ENCODE assay signal across 21 cellular contexts in the genomic region with DNA sequence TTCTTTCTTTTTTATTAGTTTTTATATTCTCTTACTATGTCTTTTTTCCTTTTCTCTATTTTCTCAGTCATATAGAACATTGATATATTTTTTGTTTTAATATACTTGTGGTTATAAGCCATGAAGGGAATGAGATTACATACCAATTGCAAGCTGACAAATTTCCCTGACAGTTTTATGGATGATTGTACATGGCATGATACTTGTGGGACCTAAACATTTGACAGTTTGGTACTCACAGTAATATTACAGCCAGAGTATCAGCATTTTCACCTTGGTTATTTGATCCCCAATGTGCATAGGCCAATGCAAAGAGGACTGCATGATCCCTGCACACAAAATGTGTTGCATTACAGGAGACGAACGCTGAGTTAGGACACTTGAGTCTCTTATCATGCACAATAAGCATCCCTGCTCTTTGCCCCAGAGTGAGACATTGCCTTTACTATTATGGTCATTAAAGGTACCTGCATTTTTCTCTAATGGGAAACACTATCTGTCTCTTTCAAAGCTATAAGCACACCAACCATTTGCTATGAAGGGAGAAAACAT.
DNase-seq lines count a peak whose midpoint lies in the region; ATAC-seq and TF ChIP-seq lines count a peak whose summit lies in the region.
"Had no signal": no experiment of that assay in that cellular context is flagged by ENCODE, and none has a peak within 500 bp of the region (broad histone marks: within the 10 kb centered on the region; RNA-seq: fewer than 3 reads in every experiment).

No MANE protein-coding gene starts in this region.

- no peaks in the 10 kb centered on the region for H3K27me3 ChIP-seq in endodermal cell (ENCODE audit: control insufficient read depth, insufficient read depth, low read length, poor library complexity, severe bottlenecking)

- H3K36me3 ChIP-seq in HEK293 (ENCODE audit: control insufficient read depth in 2 of 2, insufficient read depth in 1 of 2, low read length in 2 of 2) = no peaks in the 10 kb centered on the region
- no peaks in the 10 kb centered on the region for H3K36me3 ChIP-seq in endodermal cell (ENCODE audit: control insufficient read depth, insufficient read depth, low read length)
- H3K36me3 ChIP-seq: HAP-1 had no signal

- POLR2A ChIA-PET in HEK293 (lab: Yijun Ruan, JAX) = no interaction called here

- H3K4me1 ChIP-seq in HEK293 (ENCODE audit: control insufficient read depth, insufficient read depth, low read length) (no peaks in the 10 kb centered on the region), endodermal cell (ENCODE audit: control insufficient read depth, insufficient read depth, low read length) (peaks cover 5% of the 10 kb centered on the region)

- H3K4me1 Mint-ChIP-seq in endodermal cell = peaks cover 19% of the 10 kb centered on the region
- H3K4me1 Mint-ChIP-seq: IgD-negative memory B cell, T-helper 17 cell had no signal

- no peak for TF ChIP-seq CTCF in HEK293 (tag by site-specific recombination; IDR thresholded peaks at IDR 0.05)
- no peak for TF ChIP-seq CTCF in endodermal cell (conservative IDR thresholded peaks at IDR 0.05)
- TF ChIP-seq CTCF in omental fat pad (IDR thresholded peaks at IDR 0.05) = no peak

- H3K9me3 ChIP-seq in HEK293 (ENCODE audit: control insufficient read depth, insufficient read depth, low read depth, low read length) (no peaks in the 10 kb centered on the region), endodermal cell (ENCODE audit: control insufficient read depth, low read length) (peaks cover 29% of the 10 kb centered on the region)
- H3K9me3 ChIP-seq: HAP-1 had no signal

- H3K4me3 Mint-ChIP-seq in endodermal cell = no peak overlapping the region
- H3K4me3 Mint-ChIP-seq: IgD-negative memory B cell, T-helper 17 cell had no signal

- peak overlapping the region; percentile 2 for H3K27ac Mint-ChIP-seq in endodermal cell
- H3K27ac Mint-ChIP-seq: IgD-negative memory B cell, T-helper 17 cell had no signal

- CTCF ChIA-PET in HEK293 (lab: Yijun Ruan, JAX) = no interaction called here

- H3K36me3 Mint-ChIP-seq in endodermal cell (ENCODE audit: low read depth) = peaks cover 18% of the 10 kb centered on the region
- H3K36me3 Mint-ChIP-seq: IgD-negative memory B cell had no signal

- H3K4me3 ChIP-seq in HEK293 (ENCODE audit: low read depth, low read length) (no peak overlapping the region), endodermal cell (ENCODE audit: low read length) (no peak overlapping the region)
- H3K4me3 ChIP-seq: HAP-1, PC-9 had no signal

- DNase-seq in NCI-H1436 treated with DMSO at 0.1 percent for 48 hours (lab: John Stamatoyannopoulos, UW) = peak; percentile 54
- DNase-seq in NCI-H2227 treated with DMSO at 0.1 percent for 48 hours (lab: John Stamatoyannopoulos, UW) = peak; percentile 50
- DNase-seq in endodermal cell = no peak
- DNase-seq in omental fat pad (ENCODE audit: low spot score) = no peak
- no peak for DNase-seq in NCI-H2081 (lab: John Stamatoyannopoulos, UW)
- DNase-seq: MV-4-11, NCI-H1694, NCI-H2081 treated with DMSO at 0.1 percent for 48 hours, NCI-H446 treated with DMSO at 0.1 percent for 48 hours, NCI-H526 treated with DMSO at 0.1 percent for 48 hours, PC-9, RPMI8226, SHP77, SW 1271, T-helper 17 cell had no signal

- no peak for ATAC-seq in GM21786 (IDR thresholded peaks at IDR 0.05; ENCODE audit: unreplicated experiment)
- no peak for ATAC-seq in omental fat pad (ENCODE audit: low FRiP score)
- no peak for ATAC-seq in GM21515 (IDR thresholded peaks at IDR 0.05; ENCODE audit: unreplicated experiment)
- ATAC-seq: T-helper 17 cell had no signal

- no peak overlapping the region for H3K27ac ChIP-seq in HEK293 (ENCODE audit: extremely low read depth, low read depth, low read length)
- H3K27ac ChIP-seq in endodermal cell (ENCODE audit: low read depth, low read length) = no peak overlapping the region
- H3K27ac ChIP-seq: C4-2B, PC-9 had no signal

- H3K9ac ChIP-seq in endodermal cell (ENCODE audit: extremely low read depth, low read length, poor library complexity, severe bottlenecking) = no peak overlapping the region

- no peaks in the 10 kb centered on the region for H3K27me3 Mint-ChIP-seq in endodermal cell (ENCODE audit: insufficient read depth)
- H3K27me3 Mint-ChIP-seq: IgD-negative memory B cell, T-helper 17 cell had no signal

- peaks cover 32% of the 10 kb centered on the region for H3K9me3 Mint-ChIP-seq in endodermal cell

- WGBS in endodermal cell (ENCODE audit: insufficient coverage in 1 of 2, insufficient read length in 1 of 2), 2 experiments = 95 to 96% methylated on average over 2 of the region's 2 CpGs

TF ChIP-seq in HEK293, 187 proteins besides CTCF, POLR2A, EP300 and RAD21:
- TF ChIP-seq TCF7L2 (IDR thresholded peaks at IDR 0.05; ENCODE audit: borderline replicate concordance, low read depth, low read length) (0 out of 2 replicates have a peak, but pooled peaks have one; percentile 9), ZNF510 (tag by site-specific recombination; IDR thresholded peaks at IDR 0.05; ENCODE audit: insufficient replicate concordance) (no peak)
- TF ChIP-seq, protein P1, sequence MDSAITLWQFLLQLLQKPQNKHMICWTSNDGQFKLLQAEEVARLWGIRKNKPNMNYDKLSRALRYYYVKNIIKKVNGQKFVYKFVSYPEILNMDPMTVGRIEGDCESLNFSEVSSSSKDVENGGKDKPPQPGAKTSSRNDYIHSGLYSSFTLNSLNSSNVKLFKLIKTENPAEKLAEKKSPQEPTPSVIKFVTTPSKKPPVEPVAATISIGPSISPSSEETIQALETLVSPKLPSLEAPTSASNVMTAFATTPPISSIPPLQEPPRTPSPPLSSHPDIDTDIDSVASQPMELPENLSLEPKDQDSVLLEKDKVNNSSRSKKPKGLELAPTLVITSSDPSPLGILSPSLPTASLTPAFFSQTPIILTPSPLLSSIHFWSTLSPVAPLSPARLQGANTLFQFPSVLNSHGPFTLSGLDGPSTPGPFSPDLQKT (IDR thresholded peaks at IDR 0.05; ENCODE audit: borderline replicate concordance, low read depth, low read length) = 0 out of 2 replicates have a peak, but pooled peaks have one; percentile 13

Comparison
In these comparisons a context has a peak if more than half of its experiments do, and no peak if none do; other contexts are left out.
1. DNase-seq: peak in NCI-H1436 treated with DMSO at 0.1 percent for 48 hours (single experiment) and NCI-H2227 treated with DMSO at 0.1 percent for 48 hours (single experiment); none in endodermal cell (single experiment), omental fat pad (single experiment) and NCI-H2081 (0 of 2).